8 cellular contexts compared by ENCODE assay signal in the genomic region with DNA sequence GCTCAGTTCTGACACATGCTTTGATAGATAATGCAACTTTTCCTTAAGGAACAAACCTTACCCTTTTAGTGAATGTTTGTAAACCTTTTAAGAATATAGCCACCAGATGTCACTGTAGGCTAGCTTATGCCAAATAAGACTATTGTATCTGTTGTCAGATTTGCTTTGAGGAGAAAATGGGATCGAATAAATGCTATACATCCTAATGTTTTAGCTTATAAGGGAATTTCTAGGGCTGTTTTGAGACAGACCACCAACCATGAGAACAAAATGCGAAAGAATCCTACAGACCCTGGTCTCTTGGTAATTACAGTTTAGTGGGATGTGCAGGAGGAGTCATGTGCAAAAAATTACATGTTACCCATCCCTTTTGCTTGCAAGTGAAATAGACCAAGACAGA.
DNase-seq lines count a peak whose midpoint lies in the region; ATAC-seq, FAIRE-seq and TF ChIP-seq lines count a peak whose summit lies in the region.

No MANE protein-coding gene starts in this region.

- FAIRE-seq in GM18507 (lab: Jason Lieb, UNC) = peak; percentile 53

- ATAC-seq in left lung (peak; percentile 73), HG02763 (IDR thresholded peaks at IDR 0.05; ENCODE audit: unreplicated experiment) (no peak), GM19397 (IDR thresholded peaks at IDR 0.05; ENCODE audit: unreplicated experiment) (no peak)

- no peaks in the 10 kb centered on the region for H3K27me3 ChIP-seq in brain microvascular endothelial cell (replicated peaks)
- H3K27me3 ChIP-seq in left lung = no peaks in the 10 kb centered on the region

- peaks cover 0 to 3% of the 10 kb centered on the region in 2 donors for H3K4me1 ChIP-seq in left lung

- H3K36me3 ChIP-seq in brain microvascular endothelial cell (replicated peaks) = no peaks in the 10 kb centered on the region
- no peaks in the 10 kb centered on the region for H3K36me3 ChIP-seq in left lung

- intact Hi-C loops in left lung (cut with DNase I) = loop anchor here in 1 of 2 donors (5.0 kb wide), 1 partner anchor 1435 kb away; no protein-coding TSS in a partner anchor

- peak; percentile 16 for TF ChIP-seq CTCF in brain microvascular endothelial cell (IDR thresholded peaks at IDR 0.05; ENCODE audit: low read depth, low read length, missing control alignments)
- TF ChIP-seq CTCF in left lung (IDR thresholded peaks at IDR 0.05) = peak; percentile 27 to 40

- H3K27ac ChIP-seq in brain microvascular endothelial cell = no peak overlapping the region
- H3K27ac ChIP-seq in left lung = no peak overlapping the region

- DNase-seq in AML-193 (lab: John Stamatoyannopoulos, UW) = peak; percentile 2 to 29
- no peak for DNase-seq in GM18507 (ENCODE audit: extremely low spot score, insufficient read length, low read depth)
- DNase-seq in NCI-H2196 (lab: John Stamatoyannopoulos, UW; ENCODE audit: unreplicated experiment) = peak; percentile 73
- DNase-seq in brain microvascular endothelial cell = peak; percentile 15
- no peak for DNase-seq in left lung
- DNase-seq in mesenteric fat pad (ENCODE audit: low spot score) = no peak

- no peaks in the 10 kb centered on the region for H3K9me3 ChIP-seq in left lung

- in situ Hi-C loops in brain microvascular endothelial cell (cut with HindIII; ENCODE audit: low pct_ligation_motif_present, low sequenced_read_pairs) = no loop called here

- H3K4me3 ChIP-seq in brain microvascular endothelial cell (ENCODE audit: low read depth, low read length) = no peak overlapping the region
- no peak overlapping the region for H3K4me3 ChIP-seq in left lung

Comparison
In these comparisons a context has a peak if more than half of its experiments do, and no peak if none do; other contexts are left out.
1. DNase-seq: peak in AML-193 (2 of 2), NCI-H2196 (single experiment) and brain microvascular endothelial cell (single experiment); none in GM18507 (single experiment), left lung (0 of 2) and mesenteric fat pad (single experiment).